In the genomic region with DNA sequence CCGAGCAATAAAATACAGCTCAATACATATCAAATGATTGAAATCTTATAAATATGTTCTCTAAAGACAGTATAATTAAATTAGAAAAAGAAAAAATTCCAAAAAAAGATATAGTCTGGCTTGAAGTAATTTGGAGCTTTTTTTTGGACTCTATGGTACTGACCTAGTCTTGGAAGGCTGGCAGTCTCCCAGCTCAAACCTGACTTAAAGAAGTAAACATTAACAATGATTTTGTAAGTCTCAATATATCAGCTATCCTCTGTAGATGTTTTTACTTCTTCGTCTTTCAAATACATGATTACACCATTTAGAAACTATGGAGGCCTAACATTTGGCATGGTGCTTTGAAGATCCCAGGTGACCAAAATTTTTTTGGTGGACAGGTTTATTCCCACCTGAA, we compare ENCODE assay signal across 21 cellular contexts.
"Had no signal": no experiment of that assay in that cellular context is flagged by ENCODE, and none has a peak within 500 bp of the region (broad histone marks: within the 10 kb centered on the region; RNA-seq: fewer than 3 reads in every experiment).

No MANE protein-coding gene starts in this region.

- H3K27ac ChIP-seq: epithelial cell of prostate, esophagus muscularis mucosa, gastrocnemius medialis, left ventricle myocardium inferior, lower lobe of right lung, sigmoid colon, skin epidermis had no signal

- DNase-seq: effector memory CD8-positive, alpha-beta T cell; gastrocnemius medialis; islet precursor cell; left ventricle myocardium inferior; lower lobe of right lung; natural killer cell; posterior cingulate gyrus; sigmoid colon; stimulated activated CD4-positive, alpha-beta T cell treated with anti-CD3 and anti-CD28 coated beads, Interleukin-2, amount 100 ng/mL, for 24 hours; stimulated activated CD4-positive, alpha-beta T cell treated with anti-CD3 and anti-CD28 coated beads, Interleukin-4, amount 100 ng/mL, for 4 hours; stimulated activated naive B cell treated with anti-CD40 and anti-IgM and Interleukin-4, amounts not matched to agents 10 μg/mL and 1 μg/mL and 100 μg/mL, for 72 hours; stimulated activated naive CD8-positive, alpha-beta T cell treated with anti-CD3 and anti-CD28 coated beads, Interleukin-15, amount 100 ng/mL, for 72 hours; substantia nigra; trophoblast cell had no signal

- H3K4me1 Mint-ChIP-seq: mesothelial cell of epicardium had no signal

- H3K4me1 ChIP-seq: gastrocnemius medialis, left ventricle myocardium inferior, lower lobe of right lung, sigmoid colon had no signal

- H3K27ac Mint-ChIP-seq: dendritic cell treated with granulocyte-macrophage colony-stimulating factor and Interleukin-4, amounts not matched to agents 40 ng/mL and 50 ng/mL, for 4 days; memory B cell; mesothelial cell of epicardium; natural killer cell; stimulated activated naive B cell treated with anti-CD40 and anti-IgM and Interleukin-4, amounts not matched to agents 10 μg/mL and 1 μg/mL and 100 μg/mL, for 72 hours; stimulated activated naive CD8-positive, alpha-beta T cell treated with anti-CD3 and anti-CD28 coated beads, Interleukin-15, amount 100 ng/mL, for 72 hours had no signal

- ATAC-seq: effector memory CD8-positive, alpha-beta T cell; gastrocnemius medialis; lower lobe of right lung; natural killer cell; stimulated activated naive B cell treated with anti-CD40 and anti-IgM and Interleukin-4, amounts not matched to agents 10 μg/mL and 1 μg/mL and 100 μg/mL, for 72 hours; stimulated activated naive CD8-positive, alpha-beta T cell treated with anti-CD3 and anti-CD28 coated beads, Interleukin-15, amount 100 ng/mL, for 72 hours had no signal

- H3K27me3 ChIP-seq: esophagus muscularis mucosa, gastrocnemius medialis, sigmoid colon had no signal

- H3K9me3 ChIP-seq: esophagus muscularis mucosa, gastrocnemius medialis, left ventricle myocardium inferior, lower lobe of right lung, sigmoid colon had no signal

- H3K9me3 Mint-ChIP-seq: dendritic cell treated with granulocyte-macrophage colony-stimulating factor and Interleukin-4, amounts not matched to agents 40 ng/mL and 50 ng/mL, for 4 days; effector memory CD8-positive, alpha-beta T cell; memory B cell; natural killer cell; neural crest cell; stimulated activated naive B cell treated with anti-CD40 and anti-IgM and Interleukin-4, amounts not matched to agents 10 μg/mL and 1 μg/mL and 100 μg/mL, for 72 hours; stimulated activated naive CD8-positive, alpha-beta T cell treated with anti-CD3 and anti-CD28 coated beads, Interleukin-15, amount 100 ng/mL, for 72 hours had no signal

- H3K27me3 Mint-ChIP-seq: dendritic cell treated with granulocyte-macrophage colony-stimulating factor and Interleukin-4, amounts not matched to agents 40 ng/mL and 50 ng/mL, for 4 days; effector memory CD8-positive, alpha-beta T cell; memory B cell; stimulated activated naive B cell treated with anti-CD40 and anti-IgM and Interleukin-4, amounts not matched to agents 10 μg/mL and 1 μg/mL and 100 μg/mL, for 72 hours; stimulated activated naive CD8-positive, alpha-beta T cell treated with anti-CD3 and anti-CD28 coated beads, Interleukin-15, amount 100 ng/mL, for 72 hours had no signal

- H3K4me3 Mint-ChIP-seq: dendritic cell treated with granulocyte-macrophage colony-stimulating factor and Interleukin-4, amounts not matched to agents 40 ng/mL and 50 ng/mL, for 4 days; effector memory CD8-positive, alpha-beta T cell; memory B cell; mesothelial cell of epicardium; natural killer cell; neural crest cell; stimulated activated naive B cell treated with anti-CD40 and anti-IgM and Interleukin-4, amounts not matched to agents 10 μg/mL and 1 μg/mL and 100 μg/mL, for 72 hours; stimulated activated naive CD8-positive, alpha-beta T cell treated with anti-CD3 and anti-CD28 coated beads, Interleukin-15, amount 100 ng/mL, for 72 hours had no signal

- H3K4me3 ChIP-seq: esophagus muscularis mucosa, gastrocnemius medialis, left ventricle myocardium inferior, lower lobe of right lung, sigmoid colon, skin epidermis had no signal
